Comparison of ENCODE assay signal across 33 cellular contexts in genomic region chr16:14613991-14614390, GRCh38.
"Had no signal": no experiment of that assay in that cellular context is flagged by ENCODE, and none has a peak within 500 bp of the region (broad histone marks: within the 10 kb centered on the region; RNA-seq: fewer than 3 reads in every experiment).

No MANE protein-coding gene starts in this region.

- H3K9ac ChIP-seq: parathyroid adenoma had no signal

- H3K36me3 ChIP-seq: ovary, uterus had no signal

- H3K9me3 ChIP-seq: neutrophil, ovary, psoas muscle, spleen, suprapubic skin, testis, tibial artery, transverse colon, upper lobe of right lung, uterus had no signal

- DNase-seq: naive B cell; naive thymus-derived CD8-positive, alpha-beta T cell; nephron progenitor cell; nucleus accumbens; ovary; posterior cingulate gyrus; psoas muscle; spleen; stimulated activated CD4-positive, alpha-beta T cell treated with anti-CD3 and anti-CD28 coated beads, Interleukin-12 subunit alpha, Interleukin-12 subunit beta, amount 100 ng/mL, for 4 hours; stimulated activated CD4-positive, alpha-beta T cell treated with anti-CD3 and anti-CD28 coated beads, Interleukin-1b, Interleukin-23, amount 100 ng/mL, for 48 hours; stimulated activated CD4-positive, alpha-beta T cell treated with anti-CD3 and anti-CD28 coated beads, Interleukin-4, amount 100 ng/mL, for 1 hour; stimulated activated CD4-positive, alpha-beta T cell treated with anti-CD3 and anti-CD28 coated beads, Interleukin-4, amount 100 ng/mL, for 4 hours; stimulated activated CD8-positive, alpha-beta memory T cell treated with anti-CD3 and anti-CD28 coated beads, Interleukin-4, amount 100 ng/mL, for 48 hours; stimulated activated naive CD4-positive, alpha-beta T cell; stimulated activated naive CD8-positive, alpha-beta T cell treated with anti-CD3 and anti-CD28 coated beads, Interleukin-15, amount 100 ng/mL, for 72 hours; stimulated activated naive CD8-positive, alpha-beta T cell treated with anti-CD3 and anti-CD28 coated beads, Interleukin-15, Interleukin-2, amounts not matched to agents 100 U/mL and 50 U/mL, for 24 hours; substantia nigra; testis; tibial artery; transverse colon; upper lobe of right lung; uterus had no signal

- H3K4me3 ChIP-seq: ovary, psoas muscle, skin epidermis, smooth muscle cell, spleen, suprapubic skin, testis, tibial artery, transverse colon, upper lobe of right lung, uterus had no signal

- H3K79me2 ChIP-seq: parathyroid adenoma had no signal

- H3K4me2 ChIP-seq: smooth muscle cell had no signal

- H3K27ac Mint-ChIP-seq: natural killer cell treated with Interleukin-12 subunit alpha and Interleukin-12 subunit beta and Interleukin-15 and Interleukin-18, amount 100 ng/mL, for 72 hours; nephron progenitor cell; progenitor cell of endocrine pancreas; stimulated activated memory B cell treated with anti-CD40 and anti-IgM and Interleukin-4, amounts not matched to agents 10 μg/mL and 1 μg/mL and 100 μg/mL, for 72 hours; stimulated activated naive CD8-positive, alpha-beta T cell treated with anti-CD3 and anti-CD28 coated beads, Interleukin-15, amount 100 ng/mL, for 72 hours; type B pancreatic cell had no signal

- H3K27me3 ChIP-seq: neutrophil, ovary, spleen, suprapubic skin, testis, tibial artery, transverse colon, upper lobe of right lung, uterus had no signal

- H3K4me3 Mint-ChIP-seq: naive B cell; naive thymus-derived CD8-positive, alpha-beta T cell; natural killer cell treated with Interleukin-12 subunit alpha and Interleukin-12 subunit beta and Interleukin-15 and Interleukin-18, amount 100 ng/mL, for 72 hours; nephron progenitor cell; neural crest cell; stimulated activated memory B cell treated with anti-CD40 and anti-IgM and Interleukin-4, amounts not matched to agents 10 μg/mL and 1 μg/mL and 100 μg/mL, for 72 hours; stimulated activated naive CD8-positive, alpha-beta T cell treated with anti-CD3 and anti-CD28 coated beads, Interleukin-15, amount 100 ng/mL, for 72 hours; type B pancreatic cell had no signal

- H3K4me1 Mint-ChIP-seq: nephron progenitor cell; stimulated activated naive CD8-positive, alpha-beta T cell treated with anti-CD3 and anti-CD28 coated beads, Interleukin-15, amount 100 ng/mL, for 72 hours had no signal

- ATAC-seq: naive thymus-derived CD8-positive, alpha-beta T cell; natural killer cell treated with Interleukin-12 subunit alpha and Interleukin-12 subunit beta and Interleukin-15 and Interleukin-18, amount 100 ng/mL, for 72 hours; psoas muscle; sciatic nerve; stimulated activated memory B cell treated with anti-CD40 and anti-IgM and Interleukin-4, amounts not matched to agents 10 μg/mL and 1 μg/mL and 100 μg/mL, for 72 hours; stimulated activated naive CD8-positive, alpha-beta T cell treated with anti-CD3 and anti-CD28 coated beads, Interleukin-15, amount 100 ng/mL, for 72 hours; stimulated activated naive CD8-positive, alpha-beta T cell treated with anti-CD3 and anti-CD28 coated beads, Interleukin-15, Interleukin-2, amounts not matched to agents 100 U/mL and 50 U/mL, for 24 hours; upper lobe of right lung had no signal

- H3K4me1 ChIP-seq: parathyroid adenoma, psoas muscle, suprapubic skin, testis, tibial artery, transverse colon, upper lobe of right lung, uterus had no signal

- H3K9me3 Mint-ChIP-seq: naive B cell; naive thymus-derived CD8-positive, alpha-beta T cell; natural killer cell treated with Interleukin-12 subunit alpha and Interleukin-12 subunit beta and Interleukin-15 and Interleukin-18, amount 100 ng/mL, for 72 hours; nephron progenitor cell; neural crest cell; stimulated activated memory B cell treated with anti-CD40 and anti-IgM and Interleukin-4, amounts not matched to agents 10 μg/mL and 1 μg/mL and 100 μg/mL, for 72 hours; stimulated activated naive CD8-positive, alpha-beta T cell treated with anti-CD3 and anti-CD28 coated beads, Interleukin-15, amount 100 ng/mL, for 72 hours; type B pancreatic cell had no signal

- H3K27me3 Mint-ChIP-seq: naive B cell; naive thymus-derived CD8-positive, alpha-beta T cell; natural killer cell treated with Interleukin-12 subunit alpha and Interleukin-12 subunit beta and Interleukin-15 and Interleukin-18, amount 100 ng/mL, for 72 hours; progenitor cell of endocrine pancreas; stimulated activated memory B cell treated with anti-CD40 and anti-IgM and Interleukin-4, amounts not matched to agents 10 μg/mL and 1 μg/mL and 100 μg/mL, for 72 hours; stimulated activated naive CD8-positive, alpha-beta T cell treated with anti-CD3 and anti-CD28 coated beads, Interleukin-15, amount 100 ng/mL, for 72 hours; type B pancreatic cell had no signal

- H2AFZ ChIP-seq: parathyroid adenoma had no signal

- H3K27ac ChIP-seq: neutrophil, ovary, parathyroid adenoma, psoas muscle, skin epidermis, spleen, suprapubic skin, testis, tibial artery, transverse colon, upper lobe of right lung, uterus had no signal
